ENCODE assay signal across 8 cellular contexts in the genomic region with DNA sequence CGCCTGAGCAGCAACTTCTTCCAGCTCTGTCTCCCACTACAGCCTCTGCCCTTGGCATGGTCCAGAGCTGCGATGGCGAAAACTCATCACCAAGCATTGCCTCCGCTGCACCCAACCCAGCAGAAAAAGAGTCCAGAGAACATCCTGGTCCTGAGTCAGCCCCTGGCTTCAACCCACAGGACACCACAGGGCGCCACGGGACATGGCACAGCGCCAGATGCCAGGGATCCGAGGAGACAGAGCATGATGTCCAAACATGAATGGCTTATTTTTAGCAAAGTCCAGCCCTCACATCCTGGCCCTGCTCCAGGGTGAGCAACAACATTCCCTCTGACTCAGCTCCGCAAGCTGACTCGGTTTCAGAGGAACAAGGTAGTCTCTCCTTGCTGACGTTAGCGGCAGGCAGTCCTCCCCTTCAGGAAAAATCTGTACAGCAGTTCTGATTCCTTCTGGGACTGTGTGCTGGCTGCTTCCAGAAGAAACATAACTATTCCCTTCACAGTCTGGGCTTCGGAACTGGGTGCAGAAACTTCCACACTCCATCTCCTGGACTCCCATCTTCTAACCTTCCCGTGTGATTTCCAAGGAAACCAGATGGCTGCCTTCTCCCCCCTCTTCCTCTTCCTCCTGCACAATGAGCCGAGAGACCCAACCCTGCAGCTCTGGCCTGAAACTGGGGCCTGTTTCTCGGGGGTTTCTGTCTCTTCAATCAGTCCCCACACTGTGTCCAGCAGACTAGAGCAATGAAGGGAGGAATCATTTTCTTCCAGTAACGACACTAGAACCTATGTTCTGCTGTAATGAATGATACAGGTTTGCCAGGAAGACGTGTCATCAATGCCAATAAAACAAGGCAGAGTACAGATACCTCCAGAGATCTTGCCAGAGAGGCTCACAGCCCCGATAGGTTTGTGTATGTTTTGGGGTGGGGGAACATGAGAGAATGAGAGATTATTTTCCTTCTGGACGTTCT.
DNase-seq lines count a peak whose midpoint lies in the region; ATAC-seq and TF ChIP-seq lines count a peak whose summit lies in the region.

No MANE protein-coding gene starts in this region.

- H3K27ac ChIP-seq in lung (ENCODE audit: low read depth in 1 of 2, low read length in 1 of 2) (peak overlapping the region; percentile 75 to 99), upper lobe of left lung (peak overlapping the region; percentile 75 to 89 (median 88))

- H3K4me1 ChIP-seq in lung (ENCODE audit: control insufficient read depth in 2 of 2, insufficient read depth in 2 of 2, low read length in 2 of 2), result peaks cover 11 to 16% of the 10 kb centered on the region in 2 donors
- peaks cover 15 to 33% (median 23%) of the 10 kb centered on the region in 4 donors for H3K4me1 ChIP-seq in upper lobe of left lung

- peaks cover 45% of the 10 kb centered on the region for H3K4me1 Mint-ChIP-seq in dendritic cell treated with granulocyte-macrophage colony-stimulating factor and Interleukin-4, amounts not matched to agents 40 ng/mL and 50 ng/mL, for 4 days (ENCODE audit: low read depth)
- H3K4me1 Mint-ChIP-seq in natural killer cell (peaks cover 0 to 6% of the 10 kb centered on the region in 2 donors), glutamatergic neuron (ENCODE audit: low read depth, unreplicated experiment) (peaks cover 5% of the 10 kb centered on the region)

- H3K9me3 ChIP-seq in lung (ENCODE audit: control insufficient read depth in 2 of 2, insufficient read depth in 1 of 2, low read length in 1 of 2), result no peaks in the 10 kb centered on the region
- no peaks in the 10 kb centered on the region for H3K9me3 ChIP-seq in upper lobe of left lung

- H3K36me3 Mint-ChIP-seq in dendritic cell treated with granulocyte-macrophage colony-stimulating factor and Interleukin-4, amounts not matched to agents 40 ng/mL and 50 ng/mL, for 4 days (ENCODE audit: low read depth), result no peaks in the 10 kb centered on the region
- H3K36me3 Mint-ChIP-seq in natural killer cell (no peaks in the 10 kb centered on the region), glutamatergic neuron (ENCODE audit: unreplicated experiment) (no peaks in the 10 kb centered on the region)

- H3K4me3 ChIP-seq in lung, result no peak overlapping the region
- H3K4me3 ChIP-seq in upper lobe of left lung, result no peak overlapping the region

- H3K36me3 ChIP-seq in lung (ENCODE audit: control insufficient read depth in 2 of 2, insufficient read depth in 2 of 2, low read length in 2 of 2) (no peaks in the 10 kb centered on the region), upper lobe of left lung (no peaks in the 10 kb centered on the region)

- no peaks in the 10 kb centered on the region for H3K27me3 Mint-ChIP-seq in dendritic cell treated with granulocyte-macrophage colony-stimulating factor and Interleukin-4, amounts not matched to agents 40 ng/mL and 50 ng/mL, for 4 days
- H3K27me3 Mint-ChIP-seq in natural killer cell (ENCODE audit: low read depth in 2 of 2) (no peaks in the 10 kb centered on the region), glutamatergic neuron (ENCODE audit: unreplicated experiment) (peaks cover 4% of the 10 kb centered on the region)

- ATAC-seq in lung (ENCODE audit: insufficient read depth, low FRiP score) (peak; percentile 87), upper lobe of left lung (ENCODE audit: low FRiP score in 2 of 2) (peak; percentile 92 to 94), natural killer cell (no peak)

- H3K27ac Mint-ChIP-seq in dendritic cell treated with granulocyte-macrophage colony-stimulating factor and Interleukin-4, amounts not matched to agents 40 ng/mL and 50 ng/mL, for 4 days, result peak overlapping the region; percentile 78
- H3K27ac Mint-ChIP-seq in natural killer cell, result no peak overlapping the region
- no peak overlapping the region for H3K27ac Mint-ChIP-seq in glutamatergic neuron (ENCODE audit: unreplicated experiment)

- TF ChIP-seq CTCF in lung (IDR thresholded peaks at IDR 0.05; ENCODE audit: control extremely low read depth, extremely low read depth), result no peak
- TF ChIP-seq CTCF in upper lobe of left lung (IDR thresholded peaks at IDR 0.05), result no peak
- TF ChIP-seq CTCF in natural killer cell (IDR thresholded peaks at IDR 0.05), result no peak
- no peak for TF ChIP-seq CTCF in glutamatergic neuron (IDR thresholded peaks at IDR 0.05; ENCODE audit: partially characterized antibody, unreplicated experiment)

- no peak overlapping the region for H3K4me3 Mint-ChIP-seq in dendritic cell treated with granulocyte-macrophage colony-stimulating factor and Interleukin-4, amounts not matched to agents 40 ng/mL and 50 ng/mL, for 4 days
- H3K4me3 Mint-ChIP-seq in natural killer cell (no peak overlapping the region), glutamatergic neuron (ENCODE audit: unreplicated experiment) (no peak overlapping the region)

- intact Hi-C loops in dendritic cell treated with granulocyte-macrophage colony-stimulating factor and Interleukin-4, amounts not matched to agents 40 ng/mL and 50 ng/mL, for 4 days (cut with micrococcal nuclease), result no loop called here
- intact Hi-C loops in natural killer cell (cut with micrococcal nuclease), result no loop called here

- no peaks in the 10 kb centered on the region for H3K9me3 Mint-ChIP-seq in dendritic cell treated with granulocyte-macrophage colony-stimulating factor and Interleukin-4, amounts not matched to agents 40 ng/mL and 50 ng/mL, for 4 days
- H3K9me3 Mint-ChIP-seq in natural killer cell, result no peaks in the 10 kb centered on the region
- peaks cover 1% of the 10 kb centered on the region for H3K9me3 Mint-ChIP-seq in glutamatergic neuron (ENCODE audit: unreplicated experiment)

- peak in 2 of 4 donors; percentile 99 for TF ChIP-seq EP300 in upper lobe of left lung (IDR thresholded peaks at IDR 0.05)

- H3K27me3 ChIP-seq in lung (ENCODE audit: control insufficient read depth, insufficient read depth) (no peaks in the 10 kb centered on the region), upper lobe of left lung (no peaks in the 10 kb centered on the region)

- peak; percentile 91 for DNase-seq in COR-L47 (lab: John Stamatoyannopoulos, UW)
- DNase-seq in NCI-H446 treated with DMSO at 0.1 percent for 48 hours (lab: John Stamatoyannopoulos, UW), result peak; percentile 98
- DNase-seq in lung (ENCODE audit: low spot score), result peak; percentile 89
- peak; percentile 94 for DNase-seq in upper lobe of left lung
- DNase-seq in natural killer cell, result no peak
- DNase-seq in glutamatergic neuron, result no peak
- no peak for DNase-seq in SKM-1 (lab: John Stamatoyannopoulos, UW; ENCODE audit: unreplicated experiment)

- 48 to 59% methylated on average over 20 of the region's 20 CpGs for WGBS in lung, 2 donors
- WGBS in upper lobe of left lung, 2 donors, result 32 to 44% methylated on average over 19 of the region's 20 CpGs

- peak in 1 of 4 donors; percentile 61 for TF ChIP-seq POLR2A in upper lobe of left lung (IDR thresholded peaks at IDR 0.05)

Comparison
In these comparisons a context has a peak if more than half of its experiments do, and no peak if none do; other contexts are left out.
1. DNase-seq: peak in COR-L47 (single experiment), NCI-H446 treated with DMSO at 0.1 percent for 48 hours (single experiment), lung (single experiment) and upper lobe of left lung (2 of 2); none in natural killer cell (single experiment), glutamatergic neuron (single experiment) and SKM-1 (single experiment).
2. ATAC-seq: peak in lung (single experiment) and upper lobe of left lung (2 of 2); none in natural killer cell (0 of 3).